8 cellular contexts compared by ENCODE assay signal in the genomic region with DNA sequence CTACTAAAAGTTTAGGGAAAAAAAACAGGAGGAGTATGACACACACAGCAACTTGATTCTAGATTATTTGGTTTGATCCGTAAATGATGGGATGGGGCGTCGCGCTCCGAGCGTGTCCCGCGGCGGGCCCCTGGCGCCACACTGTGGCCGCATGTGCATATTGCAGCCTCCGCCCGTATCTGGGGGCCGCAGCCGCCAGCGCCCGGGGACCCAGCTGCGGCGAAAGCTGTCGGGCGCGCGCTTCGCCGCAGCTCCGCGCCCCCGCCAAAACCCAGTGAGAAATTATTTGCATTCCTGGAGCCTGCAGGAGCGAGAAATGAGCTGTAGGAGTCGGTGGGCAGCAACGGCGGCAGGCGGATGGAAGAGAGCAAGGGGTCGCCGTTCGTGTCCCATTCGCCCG.
A peak's percentile ranks its signal among the peaks of the same experiment; 100 is the strongest.
DNase-seq lines count a peak whose midpoint lies in the region; ATAC-seq and TF ChIP-seq lines count a peak whose summit lies in the region.
"Not testable (repeated sequence)": the region's sequence is repeated elsewhere in the genome, so short reads cannot be mapped to it uniquely, and the experiment has no call there.

No MANE protein-coding gene starts in this region.

- H3K27me3 Mint-ChIP-seq in activated naive CD4-positive, alpha-beta T cell treated with anti-CD3 and anti-CD28 coated beads, Interleukin-2, amount 10 ng/mL, durations not matched to agents 7 days and 5 days; stimulated activated naive CD8-positive, alpha-beta T cell treated with anti-CD3 and anti-CD28 coated beads, Interleukin-15, Interleukin-2, amounts not matched to agents 100 ng/mL and 50 ng/mL, for 24 hours: not testable (repeated sequence)

- H3K9me3 Mint-ChIP-seq in activated naive CD4-positive, alpha-beta T cell treated with anti-CD3 and anti-CD28 coated beads, Interleukin-2, amount 10 ng/mL, durations not matched to agents 7 days and 5 days; stimulated activated naive CD8-positive, alpha-beta T cell treated with anti-CD3 and anti-CD28 coated beads, Interleukin-15, Interleukin-2, amounts not matched to agents 100 ng/mL and 50 ng/mL, for 24 hours: not testable (repeated sequence)

- CTCF ChIA-PET in activated naive CD4-positive, alpha-beta T cell treated with anti-CD3 and anti-CD28 coated beads, Interleukin-2, amount 10 ng/mL, durations not matched to agents 7 days and 5 days (lab: Charles Lee): not testable (repeated sequence)

- H3K4me3 Mint-ChIP-seq in activated naive CD4-positive, alpha-beta T cell treated with anti-CD3 and anti-CD28 coated beads, Interleukin-2, amount 10 ng/mL, durations not matched to agents 7 days and 5 days: peak overlapping the region; percentile 51
- H3K4me3 Mint-ChIP-seq in stimulated activated naive CD8-positive, alpha-beta T cell treated with anti-CD3 and anti-CD28 coated beads, Interleukin-15, Interleukin-2, amounts not matched to agents 100 ng/mL and 50 ng/mL, for 24 hours: peak overlapping the region; percentile 70

- H3K9me3 ChIP-seq in WERI-Rb-1 (ENCODE audit: severe bottlenecking); ovary: not testable (repeated sequence)

- H3K27me3 ChIP-seq in WERI-Rb-1 (ENCODE audit: insufficient read depth, low read depth, severe bottlenecking); ovary: not testable (repeated sequence)

- H3K4me3 ChIP-seq in WERI-Rb-1 (ENCODE audit: low read depth, low read length) (peak overlapping the region; percentile 32), ovary (peak overlapping the region; percentile 15)

- H3K27ac Mint-ChIP-seq in activated naive CD4-positive, alpha-beta T cell treated with anti-CD3 and anti-CD28 coated beads, Interleukin-2, amount 10 ng/mL, durations not matched to agents 7 days and 5 days; stimulated activated naive CD8-positive, alpha-beta T cell treated with anti-CD3 and anti-CD28 coated beads, Interleukin-15, Interleukin-2, amounts not matched to agents 100 ng/mL and 50 ng/mL, for 24 hours: not testable (repeated sequence)

- not testable (repeated sequence) for H3K36me3 ChIP-seq in WERI-Rb-1, ovary

- WGBS in ovary, 3 donors: 0 to 1% (median 0%) methylated on average over 14 to 23 of the region's 38 CpGs

- H3K4me1 ChIP-seq in ovary (ENCODE audit: insufficient read depth): not testable (repeated sequence)

- TF ChIP-seq POLR2A in GM18505 (IDR thresholded peaks at IDR 0.05; ENCODE audit: borderline replicate concordance, extremely low read depth, insufficient read depth, insufficient read length); ovary (IDR thresholded peaks at IDR 0.05): not testable (repeated sequence)

- H3K4me1 Mint-ChIP-seq in activated naive CD4-positive, alpha-beta T cell treated with anti-CD3 and anti-CD28 coated beads, Interleukin-2, amount 10 ng/mL, durations not matched to agents 7 days and 5 days; stimulated activated naive CD8-positive, alpha-beta T cell treated with anti-CD3 and anti-CD28 coated beads, Interleukin-15, Interleukin-2, amounts not matched to agents 100 ng/mL and 50 ng/mL, for 24 hours (ENCODE audit: low read depth): not testable (repeated sequence)

- TF ChIP-seq EP300 in ovary (IDR thresholded peaks at IDR 0.05): not testable (repeated sequence)

- not testable (repeated sequence) for H3K36me3 Mint-ChIP-seq in activated naive CD4-positive, alpha-beta T cell treated with anti-CD3 and anti-CD28 coated beads, Interleukin-2, amount 10 ng/mL, durations not matched to agents 7 days and 5 days; stimulated activated naive CD8-positive, alpha-beta T cell treated with anti-CD3 and anti-CD28 coated beads, Interleukin-15, Interleukin-2, amounts not matched to agents 100 ng/mL and 50 ng/mL, for 24 hours (ENCODE audit: low read depth)

- TF ChIP-seq CTCF in WERI-Rb-1 (IDR thresholded peaks at IDR 0.05; ENCODE audit: low read depth, low read length); ovary (IDR thresholded peaks at IDR 0.05): not testable (repeated sequence)

- DNase-seq in WERI-Rb-1: peak; percentile 53
- peak; percentile 50 for DNase-seq in activated naive CD4-positive, alpha-beta T cell treated with anti-CD3 and anti-CD28 coated beads, Interleukin-2, amount 10 ng/mL, durations not matched to agents 7 days and 5 days
- DNase-seq in Right ventricle myocardium inferior (ENCODE audit: missing footprints): not testable (repeated sequence)
- peak; percentile 34 to 77 (median 44) for DNase-seq in ovary

- not testable (repeated sequence) for H3K27ac ChIP-seq in WERI-Rb-1, ovary

- intact Hi-C loops in Right ventricle myocardium inferior (cut with DNase I); ovary (cut with DNase I): not testable (repeated sequence)

- ATAC-seq in GM18505 (IDR thresholded peaks at IDR 0.05; ENCODE audit: unreplicated experiment): peak; percentile 84
- peak; percentile 73 for ATAC-seq in GM21737 (IDR thresholded peaks at IDR 0.05; ENCODE audit: unreplicated experiment)
- peak; percentile 84 for ATAC-seq in HG03342 (IDR thresholded peaks at IDR 0.05; ENCODE audit: unreplicated experiment)
- ATAC-seq in Right ventricle myocardium inferior: peak; percentile 82
